ENCODE assay signal across 8 cellular contexts in genomic region chr10:69716711-69717560, GRCh38.
DNase-seq lines count a peak whose midpoint lies in the region; ATAC-seq and TF ChIP-seq lines count a peak whose summit lies in the region.

No MANE protein-coding gene starts in this region.

- peak in 7 of 8 donors; percentile 26 to 64 (median 54) for ATAC-seq in heart right ventricle
- ATAC-seq in GM21737 (IDR thresholded peaks at IDR 0.05; ENCODE audit: unreplicated experiment): no peak
- ATAC-seq in GM18519 (IDR thresholded peaks at IDR 0.05; ENCODE audit: low FRiP score, unreplicated experiment): no peak

- H3K27ac ChIP-seq in heart right ventricle: no peak overlapping the region

- DNase-seq in Ammon's horn (ENCODE audit: low spot score) (peak; percentile 38), H7 (peak; percentile 92), RPMI8226 (peak; percentile 63), heart right ventricle (peak in 1 of 2 donors; percentile 40)
- peak; percentile 83 for DNase-seq in activated effector memory CD4-positive, alpha-beta T cell treated with anti-CD3 and anti-CD28 coated beads, Interleukin-2, amount 50 U/mL, for 16 hours
- DNase-seq in stimulated activated CD4-positive, alpha-beta T cell treated with anti-CD3 and anti-CD28 coated beads, Interleukin-12 subunit alpha, Interleukin-12 subunit beta, amount 100 ng/mL, for 48 hours (ENCODE audit: low read depth in 2 of 3, low spot score in 1 of 3): peak; percentile 30 to 47 (median 46)

- H3K4me3 ChIP-seq in H7 (ENCODE audit: insufficient read depth, low read depth, low read length) (no peak overlapping the region), heart right ventricle (no peak overlapping the region)

- TF ChIP-seq CTCF in heart right ventricle (IDR thresholded peaks at IDR 0.05): peak; percentile 27 to 72 (median 66)

- H3K27me3 ChIP-seq in H7 (ENCODE audit: control insufficient read depth, insufficient read depth, low read length): no peaks in the 10 kb centered on the region
- H3K27me3 ChIP-seq in heart right ventricle: no peaks in the 10 kb centered on the region

- peaks cover 0 to 17% (median 6%) of the 10 kb centered on the region in 9 donors for H3K4me1 ChIP-seq in heart right ventricle

- peaks cover 0 to 10% (median 0%) of the 10 kb centered on the region in 11 donors for H3K9me3 ChIP-seq in heart right ventricle

- H3K36me3 ChIP-seq in H7 (replicated peaks; ENCODE audit: control insufficient read depth, insufficient read depth, low read length): no peaks in the 10 kb centered on the region
- no peaks in the 10 kb centered on the region for H3K36me3 ChIP-seq in heart right ventricle

- 55 to 56% methylated on average over 19 of the region's 19 CpGs for WGBS in heart right ventricle, 2 donors

- intact Hi-C loops in heart right ventricle (cut with DNase I): loop anchor here in 8 of 10 donors (1.0 to 5.0 kb wide), 3 partner anchors 70 to 73 kb away; no protein-coding TSS in a partner anchor

Comparison
In these comparisons a context has a peak if more than half of its experiments do, and no peak if none do; other contexts are left out.
1. ATAC-seq: peak in heart right ventricle (7 of 8); none in GM21737 (single experiment) and GM18519 (single experiment).